Comparison of ENCODE assay signal across 8 cellular contexts in the genomic region with DNA sequence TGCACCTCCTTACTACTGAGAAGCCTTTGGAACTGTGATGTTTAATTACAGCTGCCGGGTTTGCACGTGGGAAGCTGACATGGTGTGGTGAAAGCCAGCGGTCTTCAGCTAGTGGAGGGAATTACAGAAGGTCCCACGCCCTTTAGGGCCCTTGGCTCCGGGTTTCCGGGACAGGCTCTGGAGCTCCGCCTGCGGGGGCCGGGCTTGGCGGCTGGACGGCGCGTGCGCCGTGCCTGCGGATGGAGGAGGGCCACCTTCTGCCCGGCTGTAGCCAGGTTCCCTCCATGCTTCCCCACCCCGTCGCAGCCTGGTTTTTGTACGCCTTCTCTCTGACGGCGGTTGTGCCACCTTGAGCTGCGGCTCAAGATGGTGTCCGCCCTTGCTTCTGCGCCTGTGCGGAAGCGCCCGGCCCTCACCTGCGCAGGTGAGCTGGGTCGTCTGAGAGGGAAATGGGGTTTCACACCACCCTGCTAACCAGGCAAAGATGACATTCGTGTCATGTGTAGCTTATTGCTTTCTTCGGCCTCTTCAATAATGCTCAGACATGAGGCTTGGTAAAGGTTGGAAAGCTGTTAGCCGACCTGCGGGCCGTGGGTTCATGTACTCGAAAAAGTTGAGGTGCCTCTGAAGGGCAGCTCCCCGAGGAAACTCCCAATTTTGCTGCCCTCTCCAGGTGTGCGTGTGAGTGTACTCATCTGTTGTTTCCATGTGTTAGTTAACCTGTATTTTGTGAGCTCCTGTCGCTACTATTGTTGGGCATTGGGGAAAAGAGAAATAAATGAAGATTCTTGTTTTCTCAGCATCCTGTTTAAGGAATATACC. TPM values are rescaled to one million over a fixed set of nuclear protein-coding genes. Genes with fewer than 3 reads are reported as not detected.
DNase-seq lines count a peak whose midpoint lies in the region; ATAC-seq, FAIRE-seq and TF ChIP-seq lines count a peak whose summit lies in the region.

No MANE protein-coding gene starts in this region.

- intact Hi-C loops in head of caudate nucleus (cut with DNase I) = no loop called here
- intact Hi-C loops in prostate gland (cut with DNase I) = no loop called here
- intact Hi-C loops in transverse colon (cut with DNase I; ENCODE audit: low total_unique reads) = no loop called here

- H3K36me3 Mint-ChIP-seq in activated naive CD4-positive, alpha-beta T cell treated with anti-CD3 and anti-CD28 coated beads, Interleukin-2, amount 50 U/mL, for 24 hours = no peaks in the 10 kb centered on the region

- no peak for ATAC-seq in GM18868 (IDR thresholded peaks at IDR 0.05; ENCODE audit: unreplicated experiment)

- peak; percentile 45 for FAIRE-seq in GM19239 (lab: Jason Lieb, UNC)

- no peak for TF ChIP-seq CTCF in prostate gland (IDR thresholded peaks at IDR 0.05)
- TF ChIP-seq CTCF in transverse colon (IDR thresholded peaks at IDR 0.05) = peak in 1 of 5 experiments; percentile 13

- no peaks in the 10 kb centered on the region for H3K9me3 Mint-ChIP-seq in activated naive CD4-positive, alpha-beta T cell treated with anti-CD3 and anti-CD28 coated beads, Interleukin-2, amount 50 U/mL, for 24 hours

- H3K27ac Mint-ChIP-seq in activated naive CD4-positive, alpha-beta T cell treated with anti-CD3 and anti-CD28 coated beads, Interleukin-2, amount 50 U/mL, for 24 hours = peak overlapping the region; percentile 85

- peaks cover 4% of the 10 kb centered on the region for H3K4me1 Mint-ChIP-seq in activated naive CD4-positive, alpha-beta T cell treated with anti-CD3 and anti-CD28 coated beads, Interleukin-2, amount 50 U/mL, for 24 hours

- H3K36me3 ChIP-seq in prostate gland (no peaks in the 10 kb centered on the region), transverse colon (peaks cover 0 to 2% (median 0%) of the 10 kb centered on the region in 4 donors)

- peak overlapping the region; percentile 83 for H3K4me3 Mint-ChIP-seq in activated naive CD4-positive, alpha-beta T cell treated with anti-CD3 and anti-CD28 coated beads, Interleukin-2, amount 50 U/mL, for 24 hours

- 5% methylated on average over 39 of the region's 39 CpGs for WGBS in prostate gland
- WGBS in transverse colon (ENCODE audit: low coverage in 1 of 2), 2 donors = 23% methylated on average over 23 of the region's 39 CpGs; no CpG with 5 or more reads in 1 of the 2 donors

- no peaks in the 10 kb centered on the region for H3K9me3 ChIP-seq in prostate gland
- H3K9me3 ChIP-seq in transverse colon = no peaks in the 10 kb centered on the region

- TF ChIP-seq POLR2A in prostate gland (IDR thresholded peaks at IDR 0.05) (peak; percentile 37), transverse colon (IDR thresholded peaks at IDR 0.05) (peak; percentile 69)

- H3K27ac ChIP-seq in prostate gland (peak overlapping the region; percentile 66 to 82), transverse colon (peak overlapping the region; percentile 74 to 84 (median 78))

- TF ChIP-seq EP300 in transverse colon (IDR thresholded peaks at IDR 0.05; ENCODE audit: low read depth) = no peak

- DNase-seq in GM19239 (ENCODE audit: insufficient read length, low spot score) = peak; percentile 65
- peak; percentile 50 for DNase-seq in RPMI8226
- DNase-seq in head of caudate nucleus = peak in 41 of 42 donors; percentile 32 to 80 (median 57)
- DNase-seq in prostate gland (ENCODE audit: low spot score) = peak; percentile 60
- DNase-seq in transverse colon = peak; percentile 86
- no peak for DNase-seq in KBM-7

- in situ Hi-C loops in transverse colon (cut with MboI; ENCODE audit: low pct_ligation_motif_present in 1 of 4, low pct_unique_long_range_greater_than_20kb in 1 of 4, low sequenced_read_pairs in 3 of 4) = loop anchor here in 3 of 4 donors (25.0 kb wide), 2 partner anchors 262 to 437 kb away; no protein-coding TSS in a partner anchor
- in situ Hi-C loops in KBM-7 (cut with MboI; ENCODE audit: low pct_unique_long_range_greater_than_20kb, low sequenced_read_pairs) = no loop called here

- no peaks in the 10 kb centered on the region for H3K27me3 Mint-ChIP-seq in activated naive CD4-positive, alpha-beta T cell treated with anti-CD3 and anti-CD28 coated beads, Interleukin-2, amount 50 U/mL, for 24 hours

- peak overlapping the region; percentile 35 to 47 for H3K4me3 ChIP-seq in prostate gland
- H3K4me3 ChIP-seq in transverse colon = peak overlapping the region; percentile 7 to 50 (median 39)

- H3K27me3 ChIP-seq in prostate gland (replicated peaks; ENCODE audit: insufficient read depth) (no peaks in the 10 kb centered on the region), transverse colon (no peaks in the 10 kb centered on the region)

- H3K4me1 ChIP-seq in prostate gland (replicated peaks) (peaks cover 4% of the 10 kb centered on the region), transverse colon (peaks cover 0 to 12% (median 12%) of the 10 kb centered on the region in 4 donors)

RNA-seq across cellular contexts. Expression of a gene that starts 36.6 kb away (rescaled TPM):
- total RNA-seq in prostate gland (under 1 TPM; 0.09 to 0.34 TPM), transverse colon (under 1 TPM in 1 of 4 donors, not detected in 3; under 0.01 TPM)

RNA-seq across cellular contexts. Expression of a gene that starts 38.6 kb away (rescaled TPM):
- total RNA-seq in prostate gland (10 to 100 TPM; 51.5 to 86.5 TPM), transverse colon (10 to 100 TPM; 33.2 to 56.1 (median 45.8) TPM)
